1 cellular context compared by ENCODE assay signal in the genomic region with DNA sequence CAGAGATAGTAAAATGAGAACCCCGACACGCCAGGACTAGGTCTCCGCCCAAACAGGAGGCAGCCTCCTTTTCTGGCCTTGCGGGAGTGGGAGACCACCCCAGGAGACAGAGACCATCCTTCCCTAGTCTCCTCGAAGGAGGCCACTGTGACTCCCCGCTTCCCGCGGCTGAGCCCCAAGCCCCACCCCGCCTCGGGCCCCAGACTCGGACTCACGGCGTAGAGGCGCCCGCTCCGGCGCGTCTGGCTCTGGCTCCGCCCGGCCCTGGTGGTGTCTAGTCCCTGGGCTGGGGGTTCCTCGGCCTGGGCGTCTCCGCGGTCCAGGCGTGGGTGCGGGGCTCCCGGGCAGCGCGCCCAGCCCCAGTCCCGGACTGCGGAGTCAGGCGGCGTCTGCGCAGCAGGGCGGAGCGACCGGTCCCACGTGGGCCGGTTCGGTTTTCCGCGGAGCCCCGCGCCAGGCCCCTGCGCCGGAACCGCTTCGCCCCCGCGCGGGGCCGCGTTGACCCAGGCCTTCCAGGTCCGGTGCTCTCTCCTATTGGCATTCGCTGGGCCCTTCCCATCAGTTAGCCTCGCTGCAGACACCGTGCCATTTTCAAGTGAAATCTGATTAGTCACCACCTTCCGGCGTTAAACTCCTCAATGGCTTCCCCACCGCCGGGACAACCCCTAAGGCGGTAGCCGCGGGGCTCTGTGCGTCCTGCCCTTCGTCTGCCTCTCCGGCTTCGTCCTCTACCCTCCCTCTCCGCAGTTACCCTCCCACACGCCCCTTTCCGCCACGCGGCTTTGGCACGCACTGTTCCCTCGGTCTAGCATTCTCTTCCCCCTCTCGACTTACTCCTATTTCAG.
TF ChIP-seq lines count a peak whose summit lies in the region.

A gene with protein sequence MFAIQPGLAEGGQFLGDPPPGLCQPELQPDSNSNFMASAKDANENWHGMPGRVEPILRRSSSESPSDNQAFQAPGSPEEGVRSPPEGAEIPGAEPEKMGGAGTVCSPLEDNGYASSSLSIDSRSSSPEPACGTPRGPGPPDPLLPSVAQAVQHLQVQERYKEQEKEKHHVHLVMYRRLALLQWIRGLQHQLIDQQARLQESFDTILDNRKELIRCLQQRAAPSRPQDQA (minus strand): TSS at position 393 of the 845 bp plus-strand sequence. CDS start 2,563 bp downstream, outside the sequence.

TF ChIP-seq in K562, 482 proteins besides CTCF, POLR2A, EP300 and RAD21 (continued from another document and continues in another):
- TF ChIP-seq BCLAF1 (IDR thresholded peaks at IDR 0.05; ENCODE audit: borderline replicate concordance in 1 of 2, control insufficient read depth in 1 of 2, low read depth in 2 of 2, low read length in 1 of 2) = no peak
- no peak for TF ChIP-seq RBM17 (IDR thresholded peaks at IDR 0.05; ENCODE audit: borderline replicate concordance, low read depth, low read length)
- no peak for TF ChIP-seq DACH1 (IDR thresholded peaks at IDR 0.05; ENCODE audit: partially characterized antibody)
- no peak for TF ChIP-seq NCOA4 (IDR thresholded peaks at IDR 0.05; ENCODE audit: partially characterized antibody)
- peak; percentile 95 for TF ChIP-seq POLR2G (IDR thresholded peaks at IDR 0.05; ENCODE audit: low read depth, low read length)
- TF ChIP-seq GABPA (tag; conservative IDR thresholded peaks at IDR 0.05; ENCODE audit: low read depth) = peak; percentile 80
- TF ChIP-seq TGIF2 (CRISPR knock-in tag; IDR thresholded peaks at IDR 0.05) = peak; percentile 58; the same call in 1 of the 2 replicates
- TF ChIP-seq POU5F1 (IDR thresholded peaks at IDR 0.05; ENCODE audit: borderline replicate concordance, low read depth, low read length, partially characterized antibody) = no peak
- no peak for TF ChIP-seq BRCA1 (IDR thresholded peaks at IDR 0.05)
- TF ChIP-seq BRCA1 (CRISPR knock-in tag; IDR thresholded peaks at IDR 0.05) = no peak
- no peak for TF ChIP-seq ZKSCAN3 (CRISPR knock-in tag; IDR thresholded peaks at IDR 0.05)
- no peak for TF ChIP-seq NR2F6 (CRISPR knock-in tag; IDR thresholded peaks at IDR 0.05)
- no peak for TF ChIP-seq ZNF561 (CRISPR knock-in tag; conservative IDR thresholded peaks at IDR 0.05)
- TF ChIP-seq CCNT2 (IDR thresholded peaks at IDR 0.05; ENCODE audit: borderline replicate concordance, extremely low read depth, insufficient read length, low read depth, low read length) = peak; percentile 87
- peak; percentile 82; the same call in 1 of the 2 replicates for TF ChIP-seq NR3C1 (CRISPR knock-in tag; IDR thresholded peaks at IDR 0.05)
- TF ChIP-seq SMAD2 (IDR thresholded peaks at IDR 0.05; ENCODE audit: low read depth, low read length) = no peak
- no peak for TF ChIP-seq SPI1 (IDR thresholded peaks at IDR 0.05; ENCODE audit: borderline replicate concordance, low read depth, low read length)
- TF ChIP-seq ZNF217 (CRISPR knock-in tag; IDR thresholded peaks at IDR 0.05) = no peak
- no peak for TF ChIP-seq SAFB2 (IDR thresholded peaks at IDR 0.05; ENCODE audit: borderline replicate concordance, low read depth, low read length, severe bottlenecking)
- TF ChIP-seq ZBTB7A (IDR thresholded peaks at IDR 0.05; ENCODE audit: borderline replicate concordance, control insufficient read depth, low read depth, low read length) = peak; percentile 80
- TF ChIP-seq SIX5 (IDR thresholded peaks at IDR 0.05; ENCODE audit: borderline replicate concordance in 1 of 2, insufficient read depth in 1 of 2, low read depth in 1 of 2, low read length in 2 of 2) = no peak
- no peak for TF ChIP-seq ESRRB (CRISPR knock-in tag; IDR thresholded peaks at IDR 0.05; ENCODE audit: borderline replicate concordance)
- no peak for TF ChIP-seq ILK (tag; IDR thresholded peaks at IDR 0.05; ENCODE audit: borderline replicate concordance, low read depth)
- 0 out of 2 replicates have a peak, but pooled peaks have one; percentile 28 for TF ChIP-seq ZNF212 (CRISPR knock-in tag; IDR thresholded peaks at IDR 0.05)
- TF ChIP-seq CEBPG (CRISPR knock-in tag; IDR thresholded peaks at IDR 0.05) = no peak; the same call in 1 of the 2 replicates
- no peak for TF ChIP-seq CEBPG (tag; conservative IDR thresholded peaks at IDR 0.05 in 1 of 2, IDR thresholded peaks at IDR 0.05 in 1 of 2)
- peak; percentile 24; the same call in 1 of the 2 replicates for TF ChIP-seq ZBTB33 (CRISPR knock-in tag; IDR thresholded peaks at IDR 0.05)
- TF ChIP-seq ZNF134 (CRISPR knock-in tag; conservative IDR thresholded peaks at IDR 0.05) = no peak
- no peak for TF ChIP-seq ZSCAN29 (IDR thresholded peaks at IDR 0.05)
- TF ChIP-seq JUN (IDR thresholded peaks at IDR 0.05; ENCODE audit: borderline replicate concordance, low read depth, low read length) = peak; percentile 6; the same call in 1 of the 2 replicates
- TF ChIP-seq JUN (CRISPR knock-in tag; IDR thresholded peaks at IDR 0.05; ENCODE audit: borderline replicate concordance) = peak; percentile 93; the same call in 1 of the 2 replicates
- TF ChIP-seq CBFB (CRISPR knock-in tag; IDR thresholded peaks at IDR 0.05) = no peak
- no peak for TF ChIP-seq PATZ1 (CRISPR knock-in tag; IDR thresholded peaks at IDR 0.05; ENCODE audit: borderline replicate concordance)
- peak; percentile 57 for TF ChIP-seq E2F4 (CRISPR knock-in tag; IDR thresholded peaks at IDR 0.05; ENCODE audit: low read depth)
- no peak; the same call in 1 of the 2 replicates for TF ChIP-seq ZNF239 (CRISPR knock-in tag; IDR thresholded peaks at IDR 0.05)
- TF ChIP-seq MAFF (IDR thresholded peaks at IDR 0.05; ENCODE audit: low read length) = no peak
- no peak for TF ChIP-seq MECOM (CRISPR knock-in tag; IDR thresholded peaks at IDR 0.05)
- TF ChIP-seq, protein P1, sequence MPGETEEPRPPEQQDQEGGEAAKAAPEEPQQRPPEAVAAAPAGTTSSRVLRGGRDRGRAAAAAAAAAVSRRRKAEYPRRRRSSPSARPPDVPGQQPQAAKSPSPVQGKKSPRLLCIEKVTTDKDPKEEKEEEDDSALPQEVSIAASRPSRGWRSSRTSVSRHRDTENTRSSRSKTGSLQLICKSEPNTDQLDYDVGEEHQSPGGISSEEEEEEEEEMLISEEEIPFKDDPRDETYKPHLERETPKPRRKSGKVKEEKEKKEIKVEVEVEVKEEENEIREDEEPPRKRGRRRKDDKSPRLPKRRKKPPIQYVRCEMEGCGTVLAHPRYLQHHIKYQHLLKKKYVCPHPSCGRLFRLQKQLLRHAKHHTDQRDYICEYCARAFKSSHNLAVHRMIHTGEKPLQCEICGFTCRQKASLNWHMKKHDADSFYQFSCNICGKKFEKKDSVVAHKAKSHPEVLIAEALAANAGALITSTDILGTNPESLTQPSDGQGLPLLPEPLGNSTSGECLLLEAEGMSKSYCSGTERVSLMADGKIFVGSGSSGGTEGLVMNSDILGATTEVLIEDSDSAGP (CRISPR knock-in tag; IDR thresholded peaks at IDR 0.05) = peak; percentile 12; the same call in 1 of the 2 replicates
- no peak; the same call in 1 of the 2 replicates for TF ChIP-seq NKRF (IDR thresholded peaks at IDR 0.05; ENCODE audit: borderline replicate concordance)
- TF ChIP-seq ZC3H11A (IDR thresholded peaks at IDR 0.05; ENCODE audit: low read depth, low read length) = no peak
- 0 out of 2 replicates have a peak, but pooled peaks have one; percentile 70 for TF ChIP-seq GATAD2B (IDR thresholded peaks at IDR 0.05; ENCODE audit: borderline replicate concordance)
- TF ChIP-seq HDAC3 (IDR thresholded peaks at IDR 0.05; ENCODE audit: borderline replicate concordance, partially characterized antibody) = no peak
- TF ChIP-seq, protein P2, sequence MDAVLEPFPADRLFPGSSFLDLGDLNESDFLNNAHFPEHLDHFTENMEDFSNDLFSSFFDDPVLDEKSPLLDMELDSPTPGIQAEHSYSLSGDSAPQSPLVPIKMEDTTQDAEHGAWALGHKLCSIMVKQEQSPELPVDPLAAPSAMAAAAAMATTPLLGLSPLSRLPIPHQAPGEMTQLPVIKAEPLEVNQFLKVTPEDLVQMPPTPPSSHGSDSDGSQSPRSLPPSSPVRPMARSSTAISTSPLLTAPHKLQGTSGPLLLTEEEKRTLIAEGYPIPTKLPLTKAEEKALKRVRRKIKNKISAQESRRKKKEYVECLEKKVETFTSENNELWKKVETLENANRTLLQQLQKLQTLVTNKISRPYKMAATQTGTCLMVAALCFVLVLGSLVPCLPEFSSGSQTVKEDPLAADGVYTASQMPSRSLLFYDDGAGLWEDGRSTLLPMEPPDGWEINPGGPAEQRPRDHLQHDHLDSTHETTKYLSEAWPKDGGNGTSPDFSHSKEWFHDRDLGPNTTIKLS (IDR thresholded peaks at IDR 0.05; ENCODE audit: borderline replicate concordance, low read depth) = 0 out of 2 replicates have a peak, but pooled peaks have one; percentile 58
- TF ChIP-seq GATA2 (CRISPR knock-in tag; IDR thresholded peaks at IDR 0.05) = no peak
- TF ChIP-seq KLF16 (IDR thresholded peaks at IDR 0.05) = no peak
- TF ChIP-seq ZNF175 (CRISPR knock-in tag; IDR thresholded peaks at IDR 0.05; ENCODE audit: low read depth) = peak; percentile 24; the same call in 1 of the 2 replicates
- no peak for TF ChIP-seq ZSCAN32 (CRISPR knock-in tag; IDR thresholded peaks at IDR 0.05)
- TF ChIP-seq PHB2 (IDR thresholded peaks at IDR 0.05; ENCODE audit: low read depth) = no peak
- TF ChIP-seq HIVEP1 (CRISPR knock-in tag; IDR thresholded peaks at IDR 0.05) = no peak
- TF ChIP-seq NCOR1 (IDR thresholded peaks at IDR 0.05) = no peak
- TF ChIP-seq, protein P3, sequence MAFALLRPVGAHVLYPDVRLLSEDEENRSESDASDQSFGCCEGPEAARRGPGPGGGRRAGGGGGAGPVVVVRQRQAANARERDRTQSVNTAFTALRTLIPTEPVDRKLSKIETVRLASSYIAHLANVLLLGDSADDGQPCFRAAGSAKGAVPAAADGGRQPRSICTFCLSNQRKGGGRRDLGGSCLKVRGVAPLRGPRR (CRISPR knock-in tag; IDR thresholded peaks at IDR 0.05) = no peak
